14 cellular contexts compared by ENCODE assay signal in genomic region chr4:157664726-157665125, GRCh38.
DNase-seq lines count a peak whose midpoint lies in the region; ATAC-seq, FAIRE-seq and TF ChIP-seq lines count a peak whose summit lies in the region.
"Had no signal": no experiment of that assay in that cellular context is flagged by ENCODE, and none has a peak within 500 bp of the region (broad histone marks: within the 10 kb centered on the region; RNA-seq: fewer than 3 reads in every experiment).

No MANE protein-coding gene starts in this region.

- peak; percentile 73 for DNase-seq in EH (ENCODE audit: low read depth)
- peak; percentile 37 for DNase-seq in RCC 7860 (ENCODE audit: low spot score)
- peak; percentile 2 for DNase-seq in dermis blood vessel endothelial cell
- peak; percentile 55 for DNase-seq in myocyte (ENCODE audit: low read depth)
- no peak for DNase-seq in SHP77 (lab: John Stamatoyannopoulos, UW)
- DNase-seq in NCI-H526 (lab: John Stamatoyannopoulos, UW), result no peak
- DNase-seq in dorsolateral prefrontal cortex, result no peak
- DNase-seq: activated B cell treated with CpG ODN at 0.5 μM for 24 hours; activated CD8-positive, alpha-beta memory T cell treated with anti-CD3 and anti-CD28 coated beads, Interleukin-2, amount 10 ng/mL, durations not matched to agents 7 days and 5 days; BE2C; NCI-H1105 had no signal

- no peak overlapping the region for H3K27ac ChIP-seq in dorsolateral prefrontal cortex
- H3K27ac ChIP-seq: parathyroid adenoma had no signal

- ATAC-seq in HG03432 (IDR thresholded peaks at IDR 0.05; ENCODE audit: unreplicated experiment), result no peak
- ATAC-seq: activated CD8-positive, alpha-beta memory T cell treated with anti-CD3 and anti-CD28 coated beads, Interleukin-2, amount 10 ng/mL, durations not matched to agents 7 days and 5 days; esophagus mucosa had no signal

- H3K27me3 ChIP-seq in dorsolateral prefrontal cortex, result no peaks in the 10 kb centered on the region
- H3K27me3 ChIP-seq: BE2C had no signal

- no peak for TF ChIP-seq CTCF in dorsolateral prefrontal cortex (IDR thresholded peaks at IDR 0.05 in 54 of 56, conservative IDR thresholded peaks at IDR 0.05 in 2 of 56; ENCODE audit: low read depth in 1 of 56, partially characterized antibody in 56 of 56)

- peak; percentile 75 for FAIRE-seq in RCC 7860 (lab: Jason Lieb, UNC)

- intact Hi-C loops in dorsolateral prefrontal cortex (cut with DNase I), result no loop called here

- no peak overlapping the region for H3K4me3 ChIP-seq in dorsolateral prefrontal cortex

Comparison
In these comparisons a context has a peak if more than half of its experiments do, and no peak if none do; other contexts are left out.
1. DNase-seq: peak in EH (single experiment), RCC 7860 (single experiment), dermis blood vessel endothelial cell (single experiment) and myocyte (single experiment); none in SHP77 (0 of 2), NCI-H526 (0 of 2) and dorsolateral prefrontal cortex (0 of 10).